Comparison of ENCODE assay signal across 1 cellular context in genomic region chr7:128827248-128827958, GRCh38.
TF ChIP-seq lines count a peak whose summit lies in the region.

No MANE protein-coding gene starts in this region.

TF ChIP-seq in K562, 482 proteins besides CTCF, POLR2A, EP300 and RAD21 (continued from another document and continues in another):
- no peak for TF ChIP-seq SIN3B (IDR thresholded peaks at IDR 0.05; ENCODE audit: low read depth)
- TF ChIP-seq PRDM10 (IDR thresholded peaks at IDR 0.05; ENCODE audit: partially characterized antibody), result no peak
- peak; percentile 34; the same call in 1 of the 2 replicates for TF ChIP-seq TRIM28 (IDR thresholded peaks at IDR 0.05)
- peak; percentile 50 for TF ChIP-seq FOS (IDR thresholded peaks at IDR 0.05; ENCODE audit: extremely low read depth, insufficient read length)
- no peak for TF ChIP-seq RB1 (IDR thresholded peaks at IDR 0.05; ENCODE audit: low read depth)
- TF ChIP-seq HDAC1 (IDR thresholded peaks at IDR 0.05), result peak in 1 of 2 experiments; percentile 78; a peak in 2 of 4 replicates
- TF ChIP-seq ZNF584 (CRISPR knock-in tag; IDR thresholded peaks at IDR 0.05; ENCODE audit: low read depth), result peak; percentile 95; the same call in 1 of the 2 replicates
- 0 out of 2 replicates have a peak, but pooled peaks have one; percentile 43 for TF ChIP-seq MBD2 (IDR thresholded peaks at IDR 0.05; ENCODE audit: borderline replicate concordance, low read depth)
- peak; percentile 71 for TF ChIP-seq SMARCC2 (IDR thresholded peaks at IDR 0.05; ENCODE audit: low read depth)
- TF ChIP-seq ZNF740 (CRISPR knock-in tag; IDR thresholded peaks at IDR 0.05), result peak; percentile 15; the same call in 1 of the 2 replicates
- TF ChIP-seq ZNF740 (tag; IDR thresholded peaks at IDR 0.05), result peak in 1 of 2 experiments; percentile 57; a peak in 1 of 4 replicates
- TF ChIP-seq CBX3 (IDR thresholded peaks at IDR 0.05; ENCODE audit: borderline replicate concordance in 1 of 2, low read length in 2 of 2), result no peak
- TF ChIP-seq RCOR1 (IDR thresholded peaks at IDR 0.05; ENCODE audit: borderline replicate concordance in 1 of 2, low read depth in 2 of 2, low read length in 2 of 2), result peak in 1 of 2 experiments; percentile 94; a peak in 3 of 4 replicates
- TF ChIP-seq SMARCE1 (IDR thresholded peaks at IDR 0.05), result peak; percentile 88
- no peak for TF ChIP-seq MLX (CRISPR knock-in tag; conservative IDR thresholded peaks at IDR 0.05)
- 0 out of 2 replicates have a peak, but pooled peaks have one; percentile 13 for TF ChIP-seq HMGXB4 (CRISPR knock-in tag; IDR thresholded peaks at IDR 0.05)
- TF ChIP-seq RBM14 (IDR thresholded peaks at IDR 0.05; ENCODE audit: borderline replicate concordance, insufficient read depth, low read depth, low read length), result no peak
- peak; percentile 84 for TF ChIP-seq DPF2 (IDR thresholded peaks at IDR 0.05)
- no peak for TF ChIP-seq HMG20B (CRISPR knock-in tag; IDR thresholded peaks at IDR 0.05)
- peak; percentile 89 for TF ChIP-seq NBN (IDR thresholded peaks at IDR 0.05; ENCODE audit: low read depth)
- TF ChIP-seq MTA2 (IDR thresholded peaks at IDR 0.05; ENCODE audit: low read depth), result no peak; the same call in 1 of the 2 replicates
- TF ChIP-seq TFE3 (CRISPR knock-in tag; IDR thresholded peaks at IDR 0.05), result no peak
- TF ChIP-seq TCF3 (CRISPR knock-in tag; IDR thresholded peaks at IDR 0.05), result peak; percentile 95
- peak; percentile 47; the same call in 1 of the 2 replicates for TF ChIP-seq CREB3L1 (IDR thresholded peaks at IDR 0.05; ENCODE audit: borderline replicate concordance, low read depth)
- 0 out of 2 replicates have a peak, but pooled peaks have one; percentile 48 for TF ChIP-seq LCOR (CRISPR knock-in tag; IDR thresholded peaks at IDR 0.05)
- TF ChIP-seq CBFA2T3 (IDR thresholded peaks at IDR 0.05), result peak; percentile 78
- peak; percentile 89 to 90 for TF ChIP-seq KDM1A (IDR thresholded peaks at IDR 0.05)
- TF ChIP-seq SAFB (IDR thresholded peaks at IDR 0.05; ENCODE audit: borderline replicate concordance, low read depth, low read length), result no peak
- peak; percentile 92 for TF ChIP-seq ZNF175 (CRISPR knock-in tag; IDR thresholded peaks at IDR 0.05; ENCODE audit: low read depth)
- TF ChIP-seq, protein P1, sequence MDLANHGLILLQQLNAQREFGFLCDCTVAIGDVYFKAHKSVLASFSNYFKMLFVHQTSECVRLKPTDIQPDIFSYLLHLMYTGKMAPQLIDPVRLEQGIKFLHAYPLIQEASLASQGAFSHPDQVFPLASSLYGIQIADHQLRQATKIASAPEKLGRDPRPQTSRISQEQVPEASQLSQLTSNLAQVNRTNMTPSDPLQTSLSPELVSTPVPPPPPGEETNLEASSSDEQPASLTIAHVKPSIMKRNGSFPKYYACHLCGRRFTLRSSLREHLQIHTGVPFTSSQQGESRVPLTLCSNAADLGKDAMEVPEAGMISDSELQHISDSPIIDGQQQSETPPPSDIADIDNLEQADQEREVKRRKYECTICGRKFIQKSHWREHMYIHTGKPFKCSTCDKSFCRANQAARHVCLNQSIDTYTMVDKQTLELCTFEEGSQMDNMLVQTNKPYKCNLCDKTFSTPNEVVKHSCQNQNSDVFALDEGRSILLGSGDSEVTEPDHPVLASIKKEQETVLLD (IDR thresholded peaks at IDR 0.05), result 0 out of 2 replicates have a peak, but pooled peaks have one; percentile 46
- TF ChIP-seq, protein P2, sequence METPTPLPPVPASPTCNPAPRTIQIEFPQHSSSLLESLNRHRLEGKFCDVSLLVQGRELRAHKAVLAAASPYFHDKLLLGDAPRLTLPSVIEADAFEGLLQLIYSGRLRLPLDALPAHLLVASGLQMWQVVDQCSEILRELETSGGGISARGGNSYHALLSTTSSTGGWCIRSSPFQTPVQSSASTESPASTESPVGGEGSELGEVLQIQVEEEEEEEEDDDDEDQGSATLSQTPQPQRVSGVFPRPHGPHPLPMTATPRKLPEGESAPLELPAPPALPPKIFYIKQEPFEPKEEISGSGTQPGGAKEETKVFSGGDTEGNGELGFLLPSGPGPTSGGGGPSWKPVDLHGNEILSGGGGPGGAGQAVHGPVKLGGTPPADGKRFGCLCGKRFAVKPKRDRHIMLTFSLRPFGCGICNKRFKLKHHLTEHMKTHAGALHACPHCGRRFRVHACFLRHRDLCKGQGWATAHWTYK (CRISPR knock-in tag; IDR thresholded peaks at IDR 0.05), result peak; percentile 53; the same call in 1 of the 2 replicates
- 0 out of 2 replicates have a peak, but pooled peaks have one; percentile 81 for TF ChIP-seq RERE (CRISPR knock-in tag; IDR thresholded peaks at IDR 0.05; ENCODE audit: borderline replicate concordance)
- TF ChIP-seq NCOA1 (IDR thresholded peaks at IDR 0.05; ENCODE audit: low read depth), result peak; percentile 65
- peak; percentile 49 for TF ChIP-seq VEZF1 (CRISPR knock-in tag; IDR thresholded peaks at IDR 0.05)
- TF ChIP-seq MTA3 (IDR thresholded peaks at IDR 0.05; ENCODE audit: borderline replicate concordance), result 0 out of 2 replicates have a peak, but pooled peaks have one; percentile 89
- peak; percentile 92 for TF ChIP-seq RBFOX2 (IDR thresholded peaks at IDR 0.05; ENCODE audit: low read depth, low read length)
- peak; percentile 65; the same call in 1 of the 2 replicates for TF ChIP-seq E2F3 (CRISPR knock-in tag; IDR thresholded peaks at IDR 0.05)
- TF ChIP-seq BACH1 (tag; IDR thresholded peaks at IDR 0.05), result peak; percentile 52; the same call in 1 of the 2 replicates
- peak; percentile 77 for TF ChIP-seq MYNN (IDR thresholded peaks at IDR 0.05)
- no peak for TF ChIP-seq MYNN (CRISPR knock-in tag; IDR thresholded peaks at IDR 0.05)
- peak; percentile 64; the same call in 1 of the 2 replicates for TF ChIP-seq SOX6 (IDR thresholded peaks at IDR 0.05)
